ENCODE assay signal across 9 cellular contexts in the genomic region with DNA sequence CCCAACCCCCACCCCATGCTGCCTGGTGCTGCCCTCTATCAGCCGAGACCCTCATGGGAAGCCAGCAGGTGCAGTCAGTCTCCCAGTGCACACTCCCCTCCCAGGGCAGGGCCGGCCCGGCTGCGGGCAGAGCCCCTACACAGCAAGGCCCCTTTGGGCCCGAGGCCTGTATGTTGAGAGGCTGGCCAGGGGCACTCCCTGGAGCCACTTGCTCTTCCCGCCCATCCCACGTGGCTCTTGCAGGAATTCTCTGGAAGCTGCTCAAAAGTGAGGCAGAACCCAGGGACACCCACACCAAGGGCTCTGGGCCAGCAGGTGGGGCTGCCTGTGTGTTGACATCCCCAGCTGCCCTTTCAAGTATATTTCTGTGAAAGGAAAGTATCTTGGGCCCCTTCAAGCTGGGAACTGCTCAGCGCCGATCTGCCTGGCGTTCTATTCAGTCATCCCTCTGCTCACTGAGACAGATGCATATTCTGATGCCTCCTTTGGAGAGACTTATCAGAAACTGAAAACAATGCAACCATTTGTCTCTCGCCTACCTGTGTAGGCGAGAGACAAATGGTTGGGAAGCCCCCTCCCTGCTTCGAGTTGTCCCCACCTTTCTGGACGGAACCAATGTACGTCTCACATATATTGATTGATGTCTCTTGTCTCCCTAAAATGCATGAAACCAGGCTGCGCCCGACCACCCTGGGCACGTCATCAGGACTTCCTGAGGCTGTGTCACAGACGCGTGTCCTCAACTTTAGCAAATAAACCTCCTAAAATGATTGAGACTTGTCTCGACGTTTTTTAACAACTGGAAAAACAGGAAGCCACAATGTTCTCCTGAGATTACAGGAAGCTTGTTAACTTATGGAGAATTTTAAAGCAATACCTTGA. TPM values are rescaled to one million over a fixed set of nuclear protein-coding genes. Genes with fewer than 3 reads are reported as not detected.
DNase-seq lines count a peak whose midpoint lies in the region; ATAC-seq, FAIRE-seq and TF ChIP-seq lines count a peak whose summit lies in the region.
"Had no signal": no experiment of that assay in that cellular context is flagged by ENCODE, and none has a peak within 500 bp of the region (broad histone marks: within the 10 kb centered on the region; RNA-seq: fewer than 3 reads in every experiment).

No MANE protein-coding gene starts in this region.

- no peak overlapping the region for H3K4me3 ChIP-seq in A549

- no peak for TF ChIP-seq POLR2A in A549 (IDR thresholded peaks at IDR 0.05; ENCODE audit: low read length)

- peaks cover 26% of the 10 kb centered on the region for H3K4me1 Mint-ChIP-seq in mesothelial cell of epicardium

- TF ChIP-seq RAD21 in A549 (conservative IDR thresholded peaks at IDR 0.05 in 1 of 2, IDR thresholded peaks at IDR 0.05 in 1 of 2): no peak

- H3K27me3 Mint-ChIP-seq in mesothelial cell of epicardium (ENCODE audit: low read depth): peaks cover 21% of the 10 kb centered on the region

- H3K36me3 Mint-ChIP-seq in mesothelial cell of epicardium: no peaks in the 10 kb centered on the region

- H3K9me3 ChIP-seq in A549: no peaks in the 10 kb centered on the region

- no peak for TF ChIP-seq EP300 in A549 (IDR thresholded peaks at IDR 0.05)

- no peaks in the 10 kb centered on the region for H3K4me1 ChIP-seq in A549

- POLR2A ChIA-PET in A549 (lab: Yijun Ruan, JAX): no interaction called here

- no peak for FAIRE-seq in A549 (lab: Jason Lieb, UNC)

- no peaks in the 10 kb centered on the region for H3K9me3 Mint-ChIP-seq in mesothelial cell of epicardium

- DNase-seq in A549 (ENCODE audit: low read depth in 1 of 2, low spot score in 1 of 2) (no peak), NCI-H1694 (lab: John Stamatoyannopoulos, UW) (peak; percentile 28), mesothelial cell of epicardium (ENCODE audit: low spot score in 2 of 2, unreplicated experiment in 2 of 2) (no peak), 8988T (no peak), GM19238 (ENCODE audit: insufficient read length, low spot score) (no peak)
- peak; percentile 34 for DNase-seq in activated naive CD8-positive, alpha-beta T cell treated with anti-CD3 and anti-CD28 coated beads, Interleukin-2, amount 50 U/mL, for 16 hours (ENCODE audit: low read depth, low spot score)
- DNase-seq: DMS53 had no signal

- no peak overlapping the region for H3K4me3 Mint-ChIP-seq in mesothelial cell of epicardium

- TF ChIP-seq CTCF in A549 (IDR thresholded peaks at IDR 0.05) (no peak), mesothelial cell of epicardium (IDR thresholded peaks at IDR 0.05; ENCODE audit: unreplicated experiment) (no peak)

- 86% methylated on average over 22 of the region's 22 CpGs for WGBS in A549 (ENCODE audit: missing lambda C conversion rate)

- H3K27ac Mint-ChIP-seq in mesothelial cell of epicardium: peak overlapping the region; percentile 9

- H3K4me2 ChIP-seq in A549: no peak overlapping the region

- CTCF ChIA-PET in A549 (lab: Yijun Ruan, JAX): interaction anchor here (0.6 to 8.1 kb wide), 7 partner anchors 9 to 255 kb away, joined by 3 to 88 read pairs (median 3); no protein-coding TSS in a partner anchor

- H3K27ac ChIP-seq in A549: 0 out of 6 replicates have a peak overlapping the region, but pooled peaks of 1 of the 2 experiments have one; percentile 19

- ATAC-seq in A549 (peak; percentile 25 to 28; a peak in 3 of 6 replicates), HG03045 (IDR thresholded peaks at IDR 0.05; ENCODE audit: unreplicated experiment) (no peak), HG03025 (IDR thresholded peaks at IDR 0.05; ENCODE audit: low FRiP score, unreplicated experiment) (no peak)

TF ChIP-seq in A549, 52 proteins besides CTCF, POLR2A, EP300 and RAD21:
- no peak for TF ChIP-seq NFE2L2 (conservative IDR thresholded peaks at IDR 0.05; ENCODE audit: low read length)
- no peak for TF ChIP-seq JUNB (IDR thresholded peaks at IDR 0.05)
- TF ChIP-seq ZNF302 (CRISPR knock-in tag; IDR thresholded peaks at IDR 0.05): no peak
- TF ChIP-seq, protein P1, sequence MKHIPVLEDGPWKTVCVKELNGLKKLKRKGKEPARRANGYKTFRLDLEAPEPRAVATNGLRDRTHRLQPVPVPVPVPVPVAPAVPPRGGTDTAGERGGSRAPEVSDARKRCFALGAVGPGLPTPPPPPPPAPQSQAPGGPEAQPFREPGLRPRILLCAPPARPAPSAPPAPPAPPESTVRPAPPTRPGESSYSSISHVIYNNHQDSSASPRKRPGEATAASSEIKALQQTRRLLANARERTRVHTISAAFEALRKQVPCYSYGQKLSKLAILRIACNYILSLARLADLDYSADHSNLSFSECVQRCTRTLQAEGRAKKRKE (CRISPR knock-in tag; IDR thresholded peaks at IDR 0.05; ENCODE audit: low read depth): no peak
- no peak for TF ChIP-seq HOXB5 (CRISPR knock-in tag; IDR thresholded peaks at IDR 0.05)
- TF ChIP-seq POLR2AphosphoS2 (conservative IDR thresholded peaks at IDR 0.05; ENCODE audit: low read length): no peak
- TF ChIP-seq KDM5A (IDR thresholded peaks at IDR 0.05): no peak
- TF ChIP-seq, protein P2, sequence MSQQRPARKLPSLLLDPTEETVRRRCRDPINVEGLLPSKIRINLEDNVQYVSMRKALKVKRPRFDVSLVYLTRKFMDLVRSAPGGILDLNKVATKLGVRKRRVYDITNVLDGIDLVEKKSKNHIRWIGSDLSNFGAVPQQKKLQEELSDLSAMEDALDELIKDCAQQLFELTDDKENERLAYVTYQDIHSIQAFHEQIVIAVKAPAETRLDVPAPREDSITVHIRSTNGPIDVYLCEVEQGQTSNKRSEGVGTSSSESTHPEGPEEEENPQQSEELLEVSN (IDR thresholded peaks at IDR 0.05; ENCODE audit: borderline replicate concordance, low read depth): no peak
- TF ChIP-seq, protein P3, sequence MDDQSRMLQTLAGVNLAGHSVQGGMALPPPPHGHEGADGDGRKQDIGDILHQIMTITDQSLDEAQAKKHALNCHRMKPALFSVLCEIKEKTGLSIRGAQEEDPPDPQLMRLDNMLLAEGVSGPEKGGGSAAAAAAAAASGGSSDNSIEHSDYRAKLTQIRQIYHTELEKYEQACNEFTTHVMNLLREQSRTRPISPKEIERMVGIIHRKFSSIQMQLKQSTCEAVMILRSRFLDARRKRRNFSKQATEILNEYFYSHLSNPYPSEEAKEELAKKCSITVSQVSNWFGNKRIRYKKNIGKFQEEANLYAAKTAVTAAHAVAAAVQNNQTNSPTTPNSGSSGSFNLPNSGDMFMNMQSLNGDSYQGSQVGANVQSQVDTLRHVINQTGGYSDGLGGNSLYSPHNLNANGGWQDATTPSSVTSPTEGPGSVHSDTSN (IDR thresholded peaks at IDR 0.05): no peak
- TF ChIP-seq HOXB13 (CRISPR knock-in tag; IDR thresholded peaks at IDR 0.05; ENCODE audit: low read depth): no peak
- no peak for TF ChIP-seq FOSL2 (IDR thresholded peaks at IDR 0.05)
- TF ChIP-seq FOSL2 (CRISPR knock-in tag; IDR thresholded peaks at IDR 0.05): no peak

RNA-seq across cellular contexts. Expression of a gene that starts 6.0 kb away (rescaled TPM):
- polyA plus RNA-seq in A549 (2011; rRNA removed) (0.19 and 0.49 TPM in 2 replicates), A549 (2017; fragmentation: RNase III; extraction: RNeasy Plus Mini Kit Qiagen cat#74134 plus additional on column Dnase treatment) (0.16 to 0.22 TPM (median 0.18 TPM) in 3 replicates)
- 0.12 and 0.39 TPM in 2 replicates for polyA plus RNA-seq in A549 (2012; cell fraction: cytosol; rRNA removed)
- polyA plus RNA-seq in A549 (2012; cell fraction: nucleus; rRNA removed): 2.3 and 3.7 TPM in 2 replicates
- 0.62 and 0.73 TPM in 2 replicates for polyA minus RNA-seq in A549 (2011; rRNA and poly(A)+ RNA removed)
- 1.0 to 1.6 TPM (median 1.1 TPM) in 3 replicates for total RNA-seq in mesothelial cell of epicardium

RNA-seq across cellular contexts. Expression of a gene that starts 38.4 kb away (rescaled TPM):
- polyA plus RNA-seq in A549 (2011; rRNA removed) (19.5 and 24.2 TPM in 2 replicates), A549 (2017; fragmentation: RNase III; extraction: RNeasy Plus Mini Kit Qiagen cat#74134 plus additional on column Dnase treatment) (25.9 to 28.0 TPM (median 26.9 TPM) in 3 replicates)
- polyA plus RNA-seq in A549 (2012; cell fraction: cytosol; rRNA removed): 42.8 and 52.7 TPM in 2 replicates
- 44.8 and 46.3 TPM in 2 replicates for polyA plus RNA-seq in A549 (2012; cell fraction: nucleus; rRNA removed)
- 16.6 and 20.0 TPM in 2 replicates for polyA minus RNA-seq in A549 (2011; rRNA and poly(A)+ RNA removed)
- total RNA-seq in mesothelial cell of epicardium: 31.5 to 33.9 TPM (median 32.3 TPM) in 3 replicates

Comparison
In these comparisons a context has a peak if more than half of its experiments do, and no peak if none do; other contexts are left out.
1. ATAC-seq: peak in A549 (2 of 2); none in HG03045 (single experiment) and HG03025 (single experiment).
2. DNase-seq: peak in NCI-H1694 (single experiment) and activated naive CD8-positive, alpha-beta T cell treated with anti-CD3 and anti-CD28 coated beads, Interleukin-2, amount 50 U/mL, for 16 hours (single experiment); none in A549 (0 of 2), mesothelial cell of epicardium (0 of 2), 8988T (single experiment) and GM19238 (single experiment).